1 cellular context compared by ENCODE assay signal in the genomic region with DNA sequence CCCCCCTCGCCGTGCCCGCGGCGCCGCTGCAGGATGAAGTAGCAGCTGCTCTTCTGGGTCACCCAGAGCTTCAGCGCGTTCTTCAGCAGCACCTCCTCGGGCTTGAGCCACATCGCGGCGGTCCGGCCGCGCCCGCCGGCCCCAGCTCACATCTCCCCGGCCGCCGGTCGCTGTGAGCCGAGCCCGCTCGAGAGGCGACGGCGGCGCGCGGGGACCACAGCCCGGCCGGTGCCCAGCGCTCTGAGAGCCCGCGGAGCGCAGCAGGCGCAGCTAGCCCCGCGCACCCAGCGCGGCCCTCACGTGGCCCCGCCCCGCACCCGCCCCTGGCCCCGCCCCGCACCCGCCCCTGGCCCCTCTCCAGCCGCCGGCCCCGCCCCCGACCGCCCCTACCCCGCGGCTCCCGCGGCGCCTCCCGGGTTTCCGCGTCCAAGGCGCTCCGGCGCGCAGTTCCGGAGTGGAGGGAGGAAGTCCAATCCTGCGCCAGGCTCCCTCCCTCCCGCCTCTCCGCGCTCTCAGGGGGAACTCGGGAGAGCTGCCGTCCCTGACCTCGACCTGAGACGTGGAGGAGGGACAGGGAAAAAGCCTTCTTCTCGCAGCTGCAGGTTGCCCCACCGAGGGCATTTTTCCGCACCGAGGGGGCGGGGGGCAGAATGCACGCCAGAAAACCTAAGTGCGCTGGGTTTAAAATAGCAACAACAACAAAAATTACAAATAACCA.
A peak's percentile ranks its signal among the peaks of the same experiment; 100 is the strongest.
TF ChIP-seq lines count a peak whose summit lies in the region.

A gene (minus strand): TSS at position 242 of the 718 bp plus-strand sequence. CDS start 129 bp downstream, at position 113.

TF ChIP-seq in HepG2, 621 proteins besides CTCF, POLR2A, EP300 and RAD21 (continued from another document and continues in another):
- TF ChIP-seq, protein P1, sequence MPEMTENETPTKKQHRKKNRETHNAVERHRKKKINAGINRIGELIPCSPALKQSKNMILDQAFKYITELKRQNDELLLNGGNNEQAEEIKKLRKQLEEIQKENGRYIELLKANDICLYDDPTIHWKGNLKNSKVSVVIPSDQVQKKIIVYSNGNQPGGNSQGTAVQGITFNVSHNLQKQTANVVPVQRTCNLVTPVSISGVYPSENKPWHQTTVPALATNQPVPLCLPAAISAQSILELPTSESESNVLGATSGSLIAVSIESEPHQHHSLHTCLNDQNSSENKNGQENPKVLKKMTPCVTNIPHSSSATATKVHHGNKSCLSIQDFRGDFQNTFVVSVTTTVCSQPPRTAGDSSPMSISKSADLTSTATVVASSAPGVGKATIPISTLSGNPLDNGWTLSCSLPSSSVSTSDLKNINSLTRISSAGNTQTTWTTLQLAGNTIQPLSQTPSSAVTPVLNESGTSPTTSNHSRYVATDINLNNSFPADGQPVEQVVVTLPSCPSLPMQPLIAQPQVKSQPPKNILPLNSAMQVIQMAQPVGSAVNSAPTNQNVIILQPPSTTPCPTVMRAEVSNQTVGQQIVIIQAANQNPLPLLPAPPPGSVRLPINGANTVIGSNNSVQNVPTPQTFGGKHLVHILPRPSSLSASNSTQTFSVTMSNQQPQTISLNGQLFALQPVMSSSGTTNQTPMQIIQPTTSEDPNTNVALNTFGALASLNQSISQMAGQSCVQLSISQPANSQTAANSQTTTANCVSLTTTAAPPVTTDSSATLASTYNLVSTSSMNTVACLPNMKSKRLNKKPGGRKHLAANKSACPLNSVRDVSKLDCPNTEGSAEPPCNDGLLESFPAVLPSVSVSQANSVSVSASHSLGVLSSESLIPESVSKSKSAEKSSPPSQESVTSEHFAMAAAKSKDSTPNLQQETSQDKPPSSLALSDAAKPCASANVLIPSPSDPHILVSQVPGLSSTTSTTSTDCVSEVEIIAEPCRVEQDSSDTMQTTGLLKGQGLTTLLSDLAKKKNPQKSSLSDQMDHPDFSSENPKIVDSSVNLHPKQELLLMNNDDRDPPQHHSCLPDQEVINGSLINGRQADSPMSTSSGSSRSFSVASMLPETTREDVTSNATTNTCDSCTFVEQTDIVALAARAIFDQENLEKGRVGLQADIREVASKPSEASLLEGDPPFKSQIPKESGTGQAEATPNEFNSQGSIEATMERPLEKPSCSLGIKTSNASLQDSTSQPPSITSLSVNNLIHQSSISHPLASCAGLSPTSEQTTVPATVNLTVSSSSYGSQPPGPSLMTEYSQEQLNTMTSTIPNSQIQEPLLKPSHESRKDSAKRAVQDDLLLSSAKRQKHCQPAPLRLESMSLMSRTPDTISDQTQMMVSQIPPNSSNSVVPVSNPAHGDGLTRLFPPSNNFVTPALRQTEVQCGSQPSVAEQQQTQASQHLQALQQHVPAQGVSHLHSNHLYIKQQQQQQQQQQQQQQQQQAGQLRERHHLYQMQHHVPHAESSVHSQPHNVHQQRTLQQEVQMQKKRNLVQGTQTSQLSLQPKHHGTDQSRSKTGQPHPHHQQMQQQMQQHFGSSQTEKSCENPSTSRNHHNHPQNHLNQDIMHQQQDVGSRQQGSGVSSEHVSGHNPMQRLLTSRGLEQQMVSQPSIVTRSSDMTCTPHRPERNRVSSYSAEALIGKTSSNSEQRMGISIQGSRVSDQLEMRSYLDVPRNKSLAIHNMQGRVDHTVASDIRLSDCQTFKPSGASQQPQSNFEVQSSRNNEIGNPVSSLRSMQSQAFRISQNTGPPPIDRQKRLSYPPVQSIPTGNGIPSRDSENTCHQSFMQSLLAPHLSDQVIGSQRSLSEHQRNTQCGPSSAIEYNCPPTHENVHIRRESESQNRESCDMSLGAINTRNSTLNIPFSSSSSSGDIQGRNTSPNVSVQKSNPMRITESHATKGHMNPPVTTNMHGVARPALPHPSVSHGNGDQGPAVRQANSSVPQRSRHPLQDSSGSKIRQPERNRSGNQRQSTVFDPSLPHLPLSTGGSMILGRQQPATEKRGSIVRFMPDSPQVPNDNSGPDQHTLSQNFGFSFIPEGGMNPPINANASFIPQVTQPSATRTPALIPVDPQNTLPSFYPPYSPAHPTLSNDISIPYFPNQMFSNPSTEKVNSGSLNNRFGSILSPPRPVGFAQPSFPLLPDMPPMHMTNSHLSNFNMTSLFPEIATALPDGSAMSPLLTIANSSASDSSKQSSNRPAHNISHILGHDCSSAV (CRISPR knock-in tag; IDR thresholded peaks at IDR 0.05; ENCODE audit: borderline replicate concordance) = 0 out of 2 replicates have a peak, but pooled peaks have one; percentile 15
- peak; percentile 68; the same call in 1 of the 3 replicates for TF ChIP-seq MXI1 (IDR thresholded peaks at IDR 0.05; ENCODE audit: borderline replicate concordance, low read depth, low read length)
- no peak for TF ChIP-seq ATM (IDR thresholded peaks at IDR 0.05; ENCODE audit: borderline replicate concordance)
- no peak for TF ChIP-seq SIN3B (IDR thresholded peaks at IDR 0.05; ENCODE audit: low read length)
- no peak for TF ChIP-seq ZNF839 (CRISPR knock-in tag; IDR thresholded peaks at IDR 0.05; ENCODE audit: borderline replicate concordance)
- TF ChIP-seq PITX1 (CRISPR knock-in tag; IDR thresholded peaks at IDR 0.05) = peak; percentile 29; the same call in 1 of the 2 replicates
- TF ChIP-seq, protein P2, sequence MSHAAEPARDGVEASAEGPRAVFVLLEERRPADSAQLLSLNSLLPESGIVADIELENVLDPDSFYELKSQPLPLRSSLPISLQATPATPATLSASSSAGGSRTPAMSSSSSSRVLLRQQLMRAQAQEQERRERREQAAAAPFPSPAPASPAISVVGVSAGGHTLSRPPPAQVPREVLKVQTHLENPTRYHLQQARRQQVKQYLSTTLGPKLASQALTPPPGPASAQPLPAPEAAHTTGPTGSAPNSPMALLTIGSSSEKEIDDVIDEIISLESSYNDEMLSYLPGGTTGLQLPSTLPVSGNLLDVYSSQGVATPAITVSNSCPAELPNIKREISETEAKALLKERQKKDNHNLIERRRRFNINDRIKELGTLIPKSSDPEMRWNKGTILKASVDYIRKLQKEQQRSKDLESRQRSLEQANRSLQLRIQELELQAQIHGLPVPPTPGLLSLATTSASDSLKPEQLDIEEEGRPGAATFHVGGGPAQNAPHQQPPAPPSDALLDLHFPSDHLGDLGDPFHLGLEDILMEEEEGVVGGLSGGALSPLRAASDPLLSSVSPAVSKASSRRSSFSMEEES (CRISPR knock-in tag; IDR thresholded peaks at IDR 0.05) = 0 out of 2 replicates have a peak, but pooled peaks have one; percentile 16
- TF ChIP-seq, protein P3, sequence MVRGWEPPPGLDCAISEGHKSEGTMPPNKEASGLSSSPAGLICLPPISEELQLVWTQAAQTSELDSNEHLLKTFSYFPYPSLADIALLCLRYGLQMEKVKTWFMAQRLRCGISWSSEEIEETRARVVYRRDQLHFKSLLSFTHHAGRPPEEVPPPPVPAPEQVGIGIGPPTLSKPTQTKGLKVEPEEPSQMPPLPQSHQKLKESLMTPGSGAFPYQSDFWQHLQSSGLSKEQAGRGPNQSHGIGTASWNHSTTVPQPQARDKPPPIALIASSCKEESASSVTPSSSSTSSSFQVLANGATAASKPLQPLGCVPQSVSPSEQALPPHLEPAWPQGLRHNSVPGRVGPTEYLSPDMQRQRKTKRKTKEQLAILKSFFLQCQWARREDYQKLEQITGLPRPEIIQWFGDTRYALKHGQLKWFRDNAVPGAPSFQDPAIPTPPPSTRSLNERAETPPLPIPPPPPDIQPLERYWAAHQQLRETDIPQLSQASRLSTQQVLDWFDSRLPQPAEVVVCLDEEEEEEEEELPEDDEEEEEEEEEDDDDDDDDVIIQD (CRISPR knock-in tag; IDR thresholded peaks at IDR 0.05; ENCODE audit: low read depth) = peak; percentile 39; the same call in 1 of the 2 replicates
- TF ChIP-seq ZFP36 (IDR thresholded peaks at IDR 0.05; ENCODE audit: borderline replicate concordance, low read depth, low read length, partially characterized antibody) = no peak
- no peak for TF ChIP-seq MYNN (CRISPR knock-in tag; IDR thresholded peaks at IDR 0.05; ENCODE audit: low read depth)
- TF ChIP-seq, protein P4, sequence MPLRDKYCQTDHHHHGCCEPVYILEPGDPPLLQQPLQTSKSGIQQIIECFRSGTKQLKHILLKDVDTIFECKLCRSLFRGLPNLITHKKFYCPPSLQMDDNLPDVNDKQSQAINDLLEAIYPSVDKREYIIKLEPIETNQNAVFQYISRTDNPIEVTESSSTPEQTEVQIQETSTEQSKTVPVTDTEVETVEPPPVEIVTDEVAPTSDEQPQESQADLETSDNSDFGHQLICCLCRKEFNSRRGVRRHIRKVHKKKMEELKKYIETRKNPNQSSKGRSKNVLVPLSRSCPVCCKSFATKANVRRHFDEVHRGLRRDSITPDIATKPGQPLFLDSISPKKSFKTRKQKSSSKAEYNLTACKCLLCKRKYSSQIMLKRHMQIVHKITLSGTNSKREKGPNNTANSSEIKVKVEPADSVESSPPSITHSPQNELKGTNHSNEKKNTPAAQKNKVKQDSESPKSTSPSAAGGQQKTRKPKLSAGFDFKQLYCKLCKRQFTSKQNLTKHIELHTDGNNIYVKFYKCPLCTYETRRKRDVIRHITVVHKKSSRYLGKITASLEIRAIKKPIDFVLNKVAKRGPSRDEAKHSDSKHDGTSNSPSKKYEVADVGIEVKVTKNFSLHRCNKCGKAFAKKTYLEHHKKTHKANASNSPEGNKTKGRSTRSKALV (CRISPR knock-in tag; IDR thresholded peaks at IDR 0.05) = no peak
- TF ChIP-seq, protein P5, sequence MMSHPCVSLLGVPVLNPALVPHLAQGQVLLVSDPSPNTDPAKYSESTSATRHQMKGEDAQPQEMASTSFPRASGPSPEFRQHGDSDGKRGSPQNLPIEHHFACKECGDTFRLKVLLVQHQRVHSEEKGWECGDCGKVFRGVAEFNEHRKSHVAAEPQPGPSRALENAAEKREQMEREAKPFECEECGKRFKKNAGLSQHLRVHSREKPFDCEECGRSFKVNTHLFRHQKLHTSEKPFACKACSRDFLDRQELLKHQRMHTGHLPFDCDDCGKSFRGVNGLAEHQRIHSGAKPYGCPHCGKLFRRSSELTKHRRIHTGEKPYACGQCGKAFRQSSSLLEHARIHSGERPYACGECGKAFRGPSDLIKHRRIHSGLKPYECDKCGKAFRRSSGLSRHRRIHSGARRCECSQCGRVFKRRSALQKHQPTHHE (CRISPR knock-in tag; IDR thresholded peaks at IDR 0.05; ENCODE audit: borderline replicate concordance) = no peak
- no peak for TF ChIP-seq CEBPG (CRISPR knock-in tag; IDR thresholded peaks at IDR 0.05)
- TF ChIP-seq, protein P6, sequence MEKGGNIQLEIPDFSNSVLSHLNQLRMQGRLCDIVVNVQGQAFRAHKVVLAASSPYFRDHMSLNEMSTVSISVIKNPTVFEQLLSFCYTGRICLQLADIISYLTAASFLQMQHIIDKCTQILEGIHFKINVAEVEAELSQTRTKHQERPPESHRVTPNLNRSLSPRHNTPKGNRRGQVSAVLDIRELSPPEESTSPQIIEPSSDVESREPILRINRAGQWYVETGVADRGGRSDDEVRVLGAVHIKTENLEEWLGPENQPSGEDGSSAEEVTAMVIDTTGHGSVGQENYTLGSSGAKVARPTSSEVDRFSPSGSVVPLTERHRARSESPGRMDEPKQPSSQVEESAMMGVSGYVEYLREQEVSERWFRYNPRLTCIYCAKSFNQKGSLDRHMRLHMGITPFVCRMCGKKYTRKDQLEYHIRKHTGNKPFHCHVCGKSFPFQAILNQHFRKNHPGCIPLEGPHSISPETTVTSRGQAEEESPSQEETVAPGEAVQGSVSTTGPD (CRISPR knock-in tag; IDR thresholded peaks at IDR 0.05) = no peak
- no peak for TF ChIP-seq ZNF747 (CRISPR knock-in tag; IDR thresholded peaks at IDR 0.05; ENCODE audit: borderline replicate concordance)
- TF ChIP-seq ZNF605 (CRISPR knock-in tag; IDR thresholded peaks at IDR 0.05) = peak; percentile 23; the same call in 1 of the 2 replicates
- no peak for TF ChIP-seq ZNF766 (CRISPR knock-in tag; IDR thresholded peaks at IDR 0.05; ENCODE audit: borderline replicate concordance)
- TF ChIP-seq, protein P7, sequence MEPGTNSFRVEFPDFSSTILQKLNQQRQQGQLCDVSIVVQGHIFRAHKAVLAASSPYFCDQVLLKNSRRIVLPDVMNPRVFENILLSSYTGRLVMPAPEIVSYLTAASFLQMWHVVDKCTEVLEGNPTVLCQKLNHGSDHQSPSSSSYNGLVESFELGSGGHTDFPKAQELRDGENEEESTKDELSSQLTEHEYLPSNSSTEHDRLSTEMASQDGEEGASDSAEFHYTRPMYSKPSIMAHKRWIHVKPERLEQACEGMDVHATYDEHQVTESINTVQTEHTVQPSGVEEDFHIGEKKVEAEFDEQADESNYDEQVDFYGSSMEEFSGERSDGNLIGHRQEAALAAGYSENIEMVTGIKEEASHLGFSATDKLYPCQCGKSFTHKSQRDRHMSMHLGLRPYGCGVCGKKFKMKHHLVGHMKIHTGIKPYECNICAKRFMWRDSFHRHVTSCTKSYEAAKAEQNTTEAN (CRISPR knock-in tag; conservative IDR thresholded peaks at IDR 0.05) = 0 out of 2 replicates have a peak, but pooled peaks have one; percentile 42
- TF ChIP-seq PHF5A (CRISPR knock-in tag; IDR thresholded peaks at IDR 0.05; ENCODE audit: low read depth, unreplicated experiment) = no peak
- peak; percentile 55; the same call in 1 of the 2 replicates for TF ChIP-seq ZNF670 (CRISPR knock-in tag; IDR thresholded peaks at IDR 0.05; ENCODE audit: borderline replicate concordance)
- no peak for TF ChIP-seq PPARG (CRISPR knock-in tag; conservative IDR thresholded peaks at IDR 0.05)
- TF ChIP-seq PCBP1 (IDR thresholded peaks at IDR 0.05; ENCODE audit: borderline replicate concordance, low read depth, low read length) = no peak
- peak; percentile 23; the same call in 1 of the 2 replicates for TF ChIP-seq SPEN (CRISPR knock-in tag; IDR thresholded peaks at IDR 0.05; ENCODE audit: low read depth)
- TF ChIP-seq SIX4 (CRISPR knock-in tag; IDR thresholded peaks at IDR 0.05) = no peak
- peak; percentile 78; the same call in 1 of the 2 replicates for TF ChIP-seq KMT2B (CRISPR knock-in tag; IDR thresholded peaks at IDR 0.05)
- TF ChIP-seq, protein P8, sequence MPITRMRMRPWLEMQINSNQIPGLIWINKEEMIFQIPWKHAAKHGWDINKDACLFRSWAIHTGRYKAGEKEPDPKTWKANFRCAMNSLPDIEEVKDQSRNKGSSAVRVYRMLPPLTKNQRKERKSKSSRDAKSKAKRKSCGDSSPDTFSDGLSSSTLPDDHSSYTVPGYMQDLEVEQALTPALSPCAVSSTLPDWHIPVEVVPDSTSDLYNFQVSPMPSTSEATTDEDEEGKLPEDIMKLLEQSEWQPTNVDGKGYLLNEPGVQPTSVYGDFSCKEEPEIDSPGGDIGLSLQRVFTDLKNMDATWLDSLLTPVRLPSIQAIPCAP (CRISPR knock-in tag; IDR thresholded peaks at IDR 0.05; ENCODE audit: low read depth) = no peak
- TF ChIP-seq HDAC6 (IDR thresholded peaks at IDR 0.05; ENCODE audit: low read depth, low read length) = no peak
